ENCODE assay signal across 8 cellular contexts in the genomic region with DNA sequence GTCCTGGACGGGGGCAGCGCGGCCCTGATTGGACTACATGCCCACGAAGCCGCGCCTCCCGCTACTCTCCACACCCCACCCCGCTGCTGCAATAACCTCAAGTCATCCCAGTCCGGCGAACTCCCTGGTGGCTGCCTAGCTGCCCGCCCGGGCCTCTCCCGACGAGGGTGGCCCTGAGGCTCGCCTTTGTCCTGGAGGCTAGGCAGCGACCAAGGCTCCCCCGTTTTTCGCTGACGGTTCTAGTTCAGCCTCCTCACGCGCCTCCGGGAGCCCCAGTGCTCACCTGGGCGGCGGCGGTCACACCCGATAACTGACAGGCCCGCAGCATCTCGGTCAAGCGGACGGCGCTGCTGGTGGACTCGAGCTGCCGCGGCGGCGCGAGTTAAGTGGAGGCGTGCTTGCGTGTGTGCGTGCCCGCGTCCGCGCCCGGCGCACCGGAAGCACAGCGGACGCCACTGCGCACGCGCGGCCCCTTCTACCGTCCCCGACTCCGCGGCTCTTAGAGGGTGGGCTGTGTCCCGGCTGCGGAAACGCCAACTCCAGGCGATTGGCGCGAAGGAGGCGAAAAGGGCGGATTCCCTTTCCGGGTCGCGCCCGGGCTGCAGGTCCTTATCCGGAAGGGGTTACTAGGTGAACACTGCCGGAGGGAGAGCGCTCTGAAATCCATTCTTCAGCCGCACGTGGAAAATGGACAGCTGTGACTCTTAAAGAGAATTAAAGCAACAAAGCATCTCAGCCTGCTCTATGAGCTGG. TPM values are rescaled to one million over a fixed set of nuclear protein-coding genes. Genes with fewer than 3 reads are reported as not detected.
DNase-seq lines count a peak whose midpoint lies in the region; ATAC-seq and TF ChIP-seq lines count a peak whose summit lies in the region.

A gene (minus strand): TSS at position 408 of the 753 bp plus-strand sequence. CDS start 80 bp downstream, at position 328.

- intact Hi-C loops in colonic mucosa (cut with DNase I) = no loop called here
- intact Hi-C loops in left colon (cut with DNase I, micrococcal nuclease) = no loop called here

- DNase-seq in Ammon's horn (ENCODE audit: low spot score) = peak; percentile 97
- peak; percentile 71 for DNase-seq in GM19238 (ENCODE audit: insufficient read length, low spot score)
- DNase-seq in NCI-H524 (lab: John Stamatoyannopoulos, UW) = peak; percentile 95 to 96
- DNase-seq in activated CD4-positive, alpha-beta T cell treated with anti-CD3 and anti-CD28 coated beads for 48 hours = peak; percentile 98
- DNase-seq in colonic mucosa = peak; percentile 96
- peak; percentile 96 to 98 for DNase-seq in left colon
- DNase-seq in stimulated activated CD4-positive, alpha-beta T cell treated with anti-CD3 and anti-CD28 coated beads, Interleukin-1b, Interleukin-23, amount 100 ng/mL, for 48 hours = peak; percentile 98

- no peaks in the 10 kb centered on the region for H3K9me3 ChIP-seq in colonic mucosa

- H3K4me3 ChIP-seq in colonic mucosa = peak within 1 kb of the TSS; percentile 96

- H3K36me3 ChIP-seq in colonic mucosa = no peaks in the 10 kb centered on the region

- peaks cover 18% of the 10 kb centered on the region for H3K4me1 ChIP-seq in colonic mucosa

- H3K9ac ChIP-seq in colonic mucosa (ENCODE audit: low read depth in 2 of 2, low read length in 2 of 2) = peak within 1 kb of the TSS; percentile 93 to 99

- TF ChIP-seq CTCF in colonic mucosa (IDR thresholded peaks at IDR 0.05) = no peak

- H3K27ac ChIP-seq in colonic mucosa = peak within 1 kb of the TSS; percentile 100

- peak; percentile 87 for ATAC-seq in HG03442 (IDR thresholded peaks at IDR 0.05; ENCODE audit: unreplicated experiment)
- ATAC-seq in left colon = peak; percentile 85

- H3K27me3 ChIP-seq in colonic mucosa = no peaks in the 10 kb centered on the region

RNA-seq across cellular contexts. Expression of the gene that starts here (rescaled TPM):
- total RNA-seq in colonic mucosa (100 to 1,000 TPM; 125 to 127 TPM), left colon (100 to 1,000 TPM; 107 to 137 TPM)

Comparison
In these comparisons a context has a peak if more than half of its experiments do, and no peak if none do; other contexts are left out.
1. Peak in every context shown above with its lines: DNase-seq, ATAC-seq, H3K4me3 ChIP-seq and H3K27ac ChIP-seq.